ENCODE assay signal across 5 cellular contexts in genomic region chr12:122676781-122677180, GRCh38. TPM values are rescaled to one million over a fixed set of nuclear protein-coding genes. Genes with fewer than 3 reads are reported as not detected.
"Had no signal": no experiment of that assay in that cellular context is flagged by ENCODE, and none has a peak within 500 bp of the region (broad histone marks: within the 10 kb centered on the region; RNA-seq: fewer than 3 reads in every experiment).

No MANE protein-coding gene starts in this region.

RNA-seq across cellular contexts. Expression of gene HCAR2, which starts 26.4 kb away (rescaled TPM):
- total RNA-seq: temporal lobe, thyroid gland, uterus had no signal

RNA-seq across cellular contexts. Expression of gene HCAR3, which starts 39.8 kb away (rescaled TPM):
- total RNA-seq: transverse colon, uterus had no signal

RNA-seq across cellular contexts. Expression of gene HCAR1, which starts 53.9 kb away (rescaled TPM):
- total RNA-seq: thoracic aorta had no signal
